Comparison of ENCODE assay signal across 8 cellular contexts in genomic region chr12:104958009-104958945, GRCh38.
DNase-seq lines count a peak whose midpoint lies in the region; ATAC-seq and TF ChIP-seq lines count a peak whose summit lies in the region.

SLC41A2 (minus strand) TSS chr12:104958290; CDS start chr12:104928527, 29,763 bp downstream.

- peaks cover 13 to 15% of the 10 kb centered on the region in 2 donors for H3K27me3 Mint-ChIP-seq in effector memory CD8-positive, alpha-beta T cell
- H3K27me3 Mint-ChIP-seq in memory B cell, result peaks cover 4% of the 10 kb centered on the region

- peak; percentile 62 for DNase-seq in NCI-H510A (lab: John Stamatoyannopoulos, UW)
- DNase-seq in activated CD8-positive, alpha-beta memory T cell treated with anti-CD3 and anti-CD28 coated beads for 1 hour (ENCODE audit: extremely low read depth in 1 of 2, low read depth in 1 of 2), result peak; percentile 43 to 65
- DNase-seq in effector memory CD8-positive, alpha-beta T cell, result peak; percentile 69 to 79 (median 77)
- DNase-seq in memory B cell (ENCODE audit: low spot score in 2 of 2), result peak; percentile 82 to 84
- peak; percentile 42 for DNase-seq in stimulated activated CD8-positive, alpha-beta memory T cell treated with anti-CD3 and anti-CD28 coated beads, Interleukin-12 subunit alpha, Interleukin-12 subunit beta, amount 100 ng/mL, for 24 hours (ENCODE audit: extremely low read depth)

- H3K36me3 Mint-ChIP-seq in effector memory CD8-positive, alpha-beta T cell (ENCODE audit: insufficient read depth), result peaks cover 10% of the 10 kb centered on the region
- no peaks in the 10 kb centered on the region for H3K36me3 Mint-ChIP-seq in memory B cell

- ATAC-seq in GM19035 (IDR thresholded peaks at IDR 0.05; ENCODE audit: unreplicated experiment) (peak; percentile 75), HG03342 (IDR thresholded peaks at IDR 0.05; ENCODE audit: unreplicated experiment) (peak; percentile 71), memory B cell (ENCODE audit: low read depth) (peak; percentile 86)
- ATAC-seq in effector memory CD8-positive, alpha-beta T cell (replicated peaks), result peak; percentile 88

- peak; percentile 77 for TF ChIP-seq CTCF in C4-2B (conservative IDR thresholded peaks at IDR 0.05)

- H3K9me3 Mint-ChIP-seq in effector memory CD8-positive, alpha-beta T cell, result no peaks in the 10 kb centered on the region
- H3K9me3 Mint-ChIP-seq in memory B cell, result no peaks in the 10 kb centered on the region

- H3K4me3 Mint-ChIP-seq in effector memory CD8-positive, alpha-beta T cell, result peak within 1 kb of the TSS; percentile 91 to 95
- peak within 1 kb of the TSS; percentile 95 for H3K4me3 Mint-ChIP-seq in memory B cell

- H3K4me1 Mint-ChIP-seq in effector memory CD8-positive, alpha-beta T cell (ENCODE audit: low read depth in 2 of 2), result peaks cover 14 to 15% of the 10 kb centered on the region in 2 donors
- peaks cover 13% of the 10 kb centered on the region for H3K4me1 Mint-ChIP-seq in memory B cell

- H3K27ac ChIP-seq in C4-2B, result peak within 1 kb of the TSS; percentile 73

- H3K27ac Mint-ChIP-seq in effector memory CD8-positive, alpha-beta T cell, result peak within 1 kb of the TSS; percentile 90 to 95
- peak within 1 kb of the TSS; percentile 96 for H3K27ac Mint-ChIP-seq in memory B cell

Comparison
In these comparisons a context has a peak if more than half of its experiments do, and no peak if none do; other contexts are left out.
1. Peak in every context shown above with its lines: DNase-seq, ATAC-seq and H3K27ac ChIP-seq.